Comparison of ENCODE assay signal across 8 cellular contexts in genomic region chr12:124551268-124552144, GRCh38. TPM values are rescaled to one million over a fixed set of nuclear protein-coding genes. Genes with fewer than 3 reads are reported as not detected.
DNase-seq lines count a peak whose midpoint lies in the region; ATAC-seq and TF ChIP-seq lines count a peak whose summit lies in the region.

No MANE protein-coding gene starts in this region.

- no peak for TF ChIP-seq CTCF in CD4-positive, alpha-beta T cell (IDR thresholded peaks at IDR 0.05)
- TF ChIP-seq CTCF in glutamatergic neuron (IDR thresholded peaks at IDR 0.05; ENCODE audit: partially characterized antibody, unreplicated experiment), result no peak

- peaks cover 7% of the 10 kb centered on the region for H3K36me3 ChIP-seq in MG63

- CTCF ChIA-PET in CD4-positive, alpha-beta T cell (lab: Charles Lee), result no interaction called here

- H3K36me3 Mint-ChIP-seq in CD4-positive, alpha-beta T cell (ENCODE audit: low read depth), result no peaks in the 10 kb centered on the region
- no peaks in the 10 kb centered on the region for H3K36me3 Mint-ChIP-seq in glutamatergic neuron (ENCODE audit: unreplicated experiment)
- no peaks in the 10 kb centered on the region for H3K36me3 Mint-ChIP-seq in activated naive CD8-positive, alpha-beta T cell treated with anti-CD3 and anti-CD28 coated beads, Interleukin-2, amount 50 U/mL, for 24 hours (ENCODE audit: low read depth)

- H3K27me3 ChIP-seq in CD4-positive, alpha-beta T cell (ENCODE audit: control insufficient read depth, insufficient read depth, low read length), result no peaks in the 10 kb centered on the region
- no peaks in the 10 kb centered on the region for H3K27me3 ChIP-seq in MG63

- no peaks in the 10 kb centered on the region for H3K9me3 ChIP-seq in CD4-positive, alpha-beta T cell (ENCODE audit: control insufficient read depth, low read length)
- H3K9me3 ChIP-seq in MG63, result no peaks in the 10 kb centered on the region

- H3K4me1 Mint-ChIP-seq in CD4-positive, alpha-beta T cell (ENCODE audit: low read depth), result peaks cover 83% of the 10 kb centered on the region
- H3K4me1 Mint-ChIP-seq in glutamatergic neuron (ENCODE audit: low read depth, unreplicated experiment), result peaks cover 38% of the 10 kb centered on the region
- peaks cover 84% of the 10 kb centered on the region for H3K4me1 Mint-ChIP-seq in activated naive CD8-positive, alpha-beta T cell treated with anti-CD3 and anti-CD28 coated beads, Interleukin-2, amount 50 U/mL, for 24 hours

- DNase-seq in CD4-positive, alpha-beta T cell, result no peak
- DNase-seq in MG63 (peak; percentile 39), SK-MEL-5 (ENCODE audit: low read depth, low spot score) (peak; percentile 16), glutamatergic neuron (peak; percentile 75), retina (peak; percentile 70), AG20443 (ENCODE audit: low spot score) (no peak), activated T-cell treated with anti-CD3 and anti-CD28 coated beads for 4 hours (no peak)
- no peak for DNase-seq in activated naive CD8-positive, alpha-beta T cell treated with anti-CD3 and anti-CD28 coated beads, Interleukin-2, amount 50 U/mL, for 24 hours

- in situ Hi-C loops in SK-MEL-5 (cut with HindIII; ENCODE audit: low pct_unique_long_range_greater_than_20kb, low sequenced_read_pairs), result no loop called here

- no peaks in the 10 kb centered on the region for H3K9me3 Mint-ChIP-seq in CD4-positive, alpha-beta T cell
- H3K9me3 Mint-ChIP-seq in glutamatergic neuron (ENCODE audit: unreplicated experiment), result peaks cover 12% of the 10 kb centered on the region
- no peaks in the 10 kb centered on the region for H3K9me3 Mint-ChIP-seq in activated naive CD8-positive, alpha-beta T cell treated with anti-CD3 and anti-CD28 coated beads, Interleukin-2, amount 50 U/mL, for 24 hours

- no peak overlapping the region for H3K27ac ChIP-seq in CD4-positive, alpha-beta T cell (ENCODE audit: low read depth, low read length)

- peak; percentile 25 for ATAC-seq in CD4-positive, alpha-beta T cell (ENCODE audit: poor library complexity)
- ATAC-seq in activated naive CD8-positive, alpha-beta T cell treated with anti-CD3 and anti-CD28 coated beads, Interleukin-2, amount 50 U/mL, for 24 hours, result no peak

- POLR2A ChIA-PET in CD4-positive, alpha-beta T cell (lab: Charles Lee), result no interaction called here

- H3K4me3 ChIP-seq in MG63, result no peak overlapping the region

- H3K27me3 Mint-ChIP-seq in CD4-positive, alpha-beta T cell, result no peaks in the 10 kb centered on the region
- H3K27me3 Mint-ChIP-seq in glutamatergic neuron (ENCODE audit: unreplicated experiment), result peaks cover 4% of the 10 kb centered on the region
- H3K27me3 Mint-ChIP-seq in activated naive CD8-positive, alpha-beta T cell treated with anti-CD3 and anti-CD28 coated beads, Interleukin-2, amount 50 U/mL, for 24 hours, result no peaks in the 10 kb centered on the region

- no peak overlapping the region for H3K4me3 Mint-ChIP-seq in CD4-positive, alpha-beta T cell
- peak overlapping the region; percentile 76 for H3K4me3 Mint-ChIP-seq in glutamatergic neuron (ENCODE audit: unreplicated experiment)
- H3K4me3 Mint-ChIP-seq in activated naive CD8-positive, alpha-beta T cell treated with anti-CD3 and anti-CD28 coated beads, Interleukin-2, amount 50 U/mL, for 24 hours, result no peak overlapping the region

- no peak overlapping the region for H3K27ac Mint-ChIP-seq in CD4-positive, alpha-beta T cell
- peak overlapping the region; percentile 84 for H3K27ac Mint-ChIP-seq in glutamatergic neuron (ENCODE audit: unreplicated experiment)
- H3K27ac Mint-ChIP-seq in activated naive CD8-positive, alpha-beta T cell treated with anti-CD3 and anti-CD28 coated beads, Interleukin-2, amount 50 U/mL, for 24 hours, result no peak overlapping the region

- intact Hi-C loops in CD4-positive, alpha-beta T cell (cut with DNase I, micrococcal nuclease), result loop anchor here in 1 of 2 experiments (5.0 kb wide), 1 partner anchor 164 kb away; no protein-coding TSS in a partner anchor

RNA-seq across cellular contexts. Expression of gene NCOR2, which starts 15.9 kb away (rescaled TPM):
- 100 to 1,000 TPM; 133 to 140 TPM for total RNA-seq in CD4-positive, alpha-beta T cell
- total RNA-seq in MG63 (2014; rRNA removed; shearing (Covaris generic); ENCODE audit: low replicate concordance), result 17.0 and 32.9 TPM in 2 replicates
- total RNA-seq in SK-MEL-5 (2014; rRNA removed; shearing (Covaris generic)), result 23.3 and 33.9 TPM in 2 replicates
- 161 and 175 TPM in 2 replicates for polyA plus RNA-seq in SK-MEL-5 (2015; cell fraction: cytosol; rRNA removed)
- polyA plus RNA-seq in SK-MEL-5 (2015; cell fraction: nucleus; rRNA removed), result 131 and 142 TPM in 2 replicates
- 360 TPM for total RNA-seq in glutamatergic neuron (ENCODE audit: unreplicated experiment)

Comparison
In these comparisons a context has a peak if more than half of its experiments do, and no peak if none do; other contexts are left out.
1. DNase-seq: peak in MG63 (single experiment), SK-MEL-5 (single experiment), glutamatergic neuron (single experiment) and retina (single experiment); none in CD4-positive, alpha-beta T cell (0 of 10), AG20443 (single experiment), activated T-cell treated with anti-CD3 and anti-CD28 coated beads for 4 hours (single experiment) and activated naive CD8-positive, alpha-beta T cell treated with anti-CD3 and anti-CD28 coated beads, Interleukin-2, amount 50 U/mL, for 24 hours (single experiment).